ENCODE assay signal across 1 cellular context in the genomic region with DNA sequence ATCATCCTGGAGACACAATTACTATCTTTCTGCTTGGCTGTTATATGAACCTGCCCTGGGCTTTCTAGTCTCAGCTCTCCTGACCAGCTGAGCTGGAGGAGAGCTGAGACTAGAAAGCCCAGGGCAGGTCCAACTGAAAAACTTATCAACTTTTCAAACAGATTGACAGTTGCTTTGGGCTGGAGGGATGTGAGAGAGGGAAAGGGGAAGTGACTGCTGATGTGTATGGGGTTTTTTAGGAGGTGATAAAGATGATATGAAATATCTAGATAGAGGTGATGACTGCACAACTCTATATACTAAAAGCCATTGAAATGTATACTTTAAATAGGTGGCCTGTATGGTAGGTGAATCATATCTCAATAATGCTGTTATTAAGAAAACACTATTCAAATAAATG.
TF ChIP-seq lines count a peak whose summit lies in the region.

No MANE protein-coding gene starts in this region.

TF ChIP-seq in K562, 482 proteins besides CTCF, POLR2A, EP300 and RAD21 (continued from another document):
- TF ChIP-seq, protein P1, sequence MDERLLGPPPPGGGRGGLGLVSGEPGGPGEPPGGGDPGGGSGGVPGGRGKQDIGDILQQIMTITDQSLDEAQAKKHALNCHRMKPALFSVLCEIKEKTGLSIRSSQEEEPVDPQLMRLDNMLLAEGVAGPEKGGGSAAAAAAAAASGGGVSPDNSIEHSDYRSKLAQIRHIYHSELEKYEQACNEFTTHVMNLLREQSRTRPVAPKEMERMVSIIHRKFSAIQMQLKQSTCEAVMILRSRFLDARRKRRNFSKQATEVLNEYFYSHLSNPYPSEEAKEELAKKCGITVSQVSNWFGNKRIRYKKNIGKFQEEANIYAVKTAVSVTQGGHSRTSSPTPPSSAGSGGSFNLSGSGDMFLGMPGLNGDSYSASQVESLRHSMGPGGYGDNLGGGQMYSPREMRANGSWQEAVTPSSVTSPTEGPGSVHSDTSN (CRISPR knock-in tag; IDR thresholded peaks at IDR 0.05; ENCODE audit: low read depth), result no peak
- TF ChIP-seq, protein P1 (tag; conservative IDR thresholded peaks at IDR 0.05; ENCODE audit: low read depth), result peak; percentile 66
- TF ChIP-seq PYGO2 (tag; IDR thresholded peaks at IDR 0.05) (no peak), MEIS2 (IDR thresholded peaks at IDR 0.05; ENCODE audit: partially characterized antibody) (peak; percentile 60), SMARCE1 (IDR thresholded peaks at IDR 0.05) (peak; percentile 25; the same call in 1 of the 2 replicates), HNRNPLL (IDR thresholded peaks at IDR 0.05; ENCODE audit: low read depth, low read length, poor library complexity, severe bottlenecking) (no peak), ARID1B (IDR thresholded peaks at IDR 0.05) (peak; percentile 22; the same call in 1 of the 2 replicates), NFE2 (IDR thresholded peaks at IDR 0.05; ENCODE audit: low read depth) (0 out of 2 replicates have a peak, but pooled peaks have one; percentile 11), CBFA2T2 (conservative IDR thresholded peaks at IDR 0.05) (no peak), POLR3A (IDR thresholded peaks at IDR 0.05; ENCODE audit: borderline replicate concordance, extremely low read depth, insufficient read depth, insufficient read length) (no peak), GATAD2A (IDR thresholded peaks at IDR 0.05) (no peak)
- TF ChIP-seq, protein P2, sequence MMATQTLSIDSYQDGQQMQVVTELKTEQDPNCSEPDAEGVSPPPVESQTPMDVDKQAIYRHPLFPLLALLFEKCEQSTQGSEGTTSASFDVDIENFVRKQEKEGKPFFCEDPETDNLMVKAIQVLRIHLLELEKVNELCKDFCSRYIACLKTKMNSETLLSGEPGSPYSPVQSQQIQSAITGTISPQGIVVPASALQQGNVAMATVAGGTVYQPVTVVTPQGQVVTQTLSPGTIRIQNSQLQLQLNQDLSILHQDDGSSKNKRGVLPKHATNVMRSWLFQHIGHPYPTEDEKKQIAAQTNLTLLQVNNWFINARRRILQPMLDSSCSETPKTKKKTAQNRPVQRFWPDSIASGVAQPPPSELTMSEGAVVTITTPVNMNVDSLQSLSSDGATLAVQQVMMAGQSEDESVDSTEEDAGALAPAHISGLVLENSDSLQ (IDR thresholded peaks at IDR 0.05), result peak; percentile 76
- TF ChIP-seq, protein P3, sequence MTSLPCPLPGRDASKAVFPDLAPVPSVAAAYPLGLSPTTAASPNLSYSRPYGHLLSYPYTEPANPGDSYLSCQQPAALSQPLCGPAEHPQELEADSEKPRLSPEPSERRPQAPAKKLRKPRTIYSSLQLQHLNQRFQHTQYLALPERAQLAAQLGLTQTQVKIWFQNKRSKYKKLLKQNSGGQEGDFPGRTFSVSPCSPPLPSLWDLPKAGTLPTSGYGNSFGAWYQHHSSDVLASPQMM (CRISPR knock-in tag; IDR thresholded peaks at IDR 0.05), result no peak
